ENCODE assay signal across 8 cellular contexts in genomic region chr2:237581751-237582746, GRCh38. TPM values are rescaled to one million over a fixed set of nuclear protein-coding genes. Genes with fewer than 3 reads are reported as not detected.
DNase-seq lines count a peak whose midpoint lies in the region; ATAC-seq, FAIRE-seq and TF ChIP-seq lines count a peak whose summit lies in the region.

No MANE protein-coding gene starts in this region.

- no peak overlapping the region for H3K4me2 ChIP-seq in endothelial cell of umbilical vein (ENCODE audit: insufficient read depth, low read length)

- peaks cover 1% of the 10 kb centered on the region; the same call in 1 of the 2 replicates for H3K27me3 ChIP-seq in GM06990 (replicated peaks; ENCODE audit: control insufficient read depth, insufficient read depth, low read length)
- H3K27me3 ChIP-seq in endothelial cell of umbilical vein (ENCODE audit: control insufficient read depth in 2 of 2, insufficient read depth in 2 of 2, low read length in 2 of 2), result peaks cover 2% of the 10 kb centered on the region in 2 experiments

- H3K4me3 ChIP-seq in GM06990 (replicated peaks; ENCODE audit: low read depth, low read length) (no peak overlapping the region), endothelial cell of umbilical vein (replicated peaks in 1 of 3; ENCODE audit: insufficient read depth in 1 of 3, low read depth in 1 of 3, low read length in 3 of 3) (no peak overlapping the region)

- H2AFZ ChIP-seq in endothelial cell of umbilical vein (ENCODE audit: low read depth, low read length), result peak overlapping the region; percentile 50

- H3K4me3 Mint-ChIP-seq in stimulated activated naive CD8-positive, alpha-beta T cell treated with anti-CD3 and anti-CD28 coated beads, Interleukin-15, amount 100 ng/mL, for 72 hours, result peak overlapping the region; percentile 3 to 12

- H4K20me1 ChIP-seq in endothelial cell of umbilical vein (replicated peaks; ENCODE audit: control insufficient read depth, extremely low read depth, insufficient read depth, low read length), result no peaks in the 10 kb centered on the region

- FAIRE-seq in endothelial cell of umbilical vein (lab: Jason Lieb, UNC), result peak; percentile 87

- peaks cover 11% of the 10 kb centered on the region for H3K4me1 Mint-ChIP-seq in stimulated activated naive CD8-positive, alpha-beta T cell treated with anti-CD3 and anti-CD28 coated beads, Interleukin-15, amount 100 ng/mL, for 72 hours

- H3K9me3 Mint-ChIP-seq in stimulated activated naive CD8-positive, alpha-beta T cell treated with anti-CD3 and anti-CD28 coated beads, Interleukin-15, amount 100 ng/mL, for 72 hours, result no peaks in the 10 kb centered on the region

- ATAC-seq in stimulated activated naive CD8-positive, alpha-beta T cell treated with anti-CD3 and anti-CD28 coated beads, Interleukin-15, amount 100 ng/mL, for 72 hours, result peak; percentile 95
- ATAC-seq in HG03095 (IDR thresholded peaks at IDR 0.05; ENCODE audit: unreplicated experiment), result no peak
- no peak for ATAC-seq in HG02840 (IDR thresholded peaks at IDR 0.05; ENCODE audit: low FRiP score, unreplicated experiment)

- TF ChIP-seq CTCF in GM06990 (IDR thresholded peaks at IDR 0.05; ENCODE audit: insufficient read depth, low read length, poor library complexity, severe bottlenecking), result peak; percentile 59
- peak; percentile 55 to 61 for TF ChIP-seq CTCF in endothelial cell of umbilical vein (IDR thresholded peaks at IDR 0.05; ENCODE audit: extremely low read depth in 1 of 2, insufficient read depth in 1 of 2, low read depth in 1 of 2, low read length in 2 of 2)

- no peaks in the 10 kb centered on the region for H3K27me3 Mint-ChIP-seq in stimulated activated naive CD8-positive, alpha-beta T cell treated with anti-CD3 and anti-CD28 coated beads, Interleukin-15, amount 100 ng/mL, for 72 hours

- H3K9ac ChIP-seq in endothelial cell of umbilical vein (replicated peaks; ENCODE audit: extremely low read depth, insufficient read depth, low read length), result no peak overlapping the region

- H3K9me1 ChIP-seq in endothelial cell of umbilical vein (replicated peaks; ENCODE audit: control insufficient read depth, extremely low read depth, insufficient read depth, low read length), result no peaks in the 10 kb centered on the region

- no peaks in the 10 kb centered on the region for H3K36me3 ChIP-seq in GM06990 (ENCODE audit: control insufficient read depth, insufficient read depth, low read length)
- no peaks in the 10 kb centered on the region for H3K36me3 ChIP-seq in endothelial cell of umbilical vein (ENCODE audit: control insufficient read depth in 2 of 2, extremely low read depth in 1 of 2, insufficient read depth in 2 of 2, low read length in 2 of 2)

- POLR2A ChIA-PET in endothelial cell of umbilical vein (lab: Charles Lee), result interaction anchor here (0.7 kb wide), 1 partner anchor 107 kb away, joined by 3 read pairs; no protein-coding TSS in a partner anchor

- intact Hi-C loops in endothelial cell of umbilical vein (cut with micrococcal nuclease), result loop anchor here (1.0 kb wide), 5 partner anchors 21 to 276 kb away; no protein-coding TSS in a partner anchor

- H3K4me1 ChIP-seq in endothelial cell of umbilical vein (ENCODE audit: control insufficient read depth, extremely low read depth, insufficient read depth, low read length), result no peaks in the 10 kb centered on the region

- DNase-seq in GM06990 (ENCODE audit: extremely low read depth, insufficient read length) (no peak), NAMALWA (ENCODE audit: low spot score) (peak; percentile 16), endothelial cell of umbilical vein (ENCODE audit: low read depth, low spot score) (peak; percentile 79), middle frontal gyrus (ENCODE audit: extremely low spot score, low spot score) (peak; percentile 21)
- peak; percentile 68 for DNase-seq in activated CD4-positive, alpha-beta T cell treated with anti-CD3 and anti-CD28 coated beads for 48 hours
- DNase-seq in stimulated activated naive CD8-positive, alpha-beta T cell treated with anti-CD3 and anti-CD28 coated beads, Interleukin-15, amount 100 ng/mL, for 72 hours, result peak; percentile 55 to 81

- H3K27ac Mint-ChIP-seq in stimulated activated naive CD8-positive, alpha-beta T cell treated with anti-CD3 and anti-CD28 coated beads, Interleukin-15, amount 100 ng/mL, for 72 hours, result peak overlapping the region in 1 of 2 donors; percentile 76

- H3K79me2 ChIP-seq in endothelial cell of umbilical vein (ENCODE audit: control insufficient read depth, insufficient read depth, low read length), result no peaks in the 10 kb centered on the region

- CTCF ChIA-PET in endothelial cell of umbilical vein (lab: Charles Lee), result interaction anchor here (0.6 to 7.9 kb wide), 32 partner anchors 9 to 433 kb away, joined by 3 to 103 read pairs (median 4); partner anchors contain the start of genes LRRFIP1 and RAB17

- H3K27ac ChIP-seq in endothelial cell of umbilical vein (ENCODE audit: insufficient read depth, low read depth, low read length), result no peak overlapping the region

- no TSS peak for BruUV-seq in endothelial cell of umbilical vein (replicated peaks; lab: Mats Ljungman, UMichigan)

- no peaks in the 10 kb centered on the region for H3K9me3 ChIP-seq in endothelial cell of umbilical vein (replicated peaks; ENCODE audit: control insufficient read depth, insufficient read depth, low read length)

- TF ChIP-seq POLR2A in endothelial cell of umbilical vein (IDR thresholded peaks at IDR 0.05; ENCODE audit: low read depth, low read length), result no peak

- dilution Hi-C loops in endothelial cell of umbilical vein (cut with MboI; ENCODE audit: extremely low pct_ligation_motif_present, low sequenced_read_pairs), result no loop called here

TF ChIP-seq in endothelial cell of umbilical vein, 7 proteins besides CTCF, POLR2A, EP300 and RAD21:
- TF ChIP-seq FOS (IDR thresholded peaks at IDR 0.05; ENCODE audit: borderline replicate concordance, insufficient read depth, low read length), result no peak
- TF ChIP-seq MYC (IDR thresholded peaks at IDR 0.05; ENCODE audit: low read depth, low read length), result no peak
- no peak for TF ChIP-seq JUN (IDR thresholded peaks at IDR 0.05; ENCODE audit: borderline replicate concordance, insufficient read depth, insufficient read length, low read depth)
- TF ChIP-seq POLR2AphosphoS5 (IDR thresholded peaks at IDR 0.05; ENCODE audit: insufficient read depth, low read depth, low read length), result no peak

RNA-seq across cellular contexts. Expression of gene RAB17, which starts 8.5 kb away (rescaled TPM):
- 0.55 and 0.77 TPM in 2 replicates for total RNA-seq in endothelial cell of umbilical vein
- 0.37 and 0.41 TPM in 2 replicates for polyA plus RNA-seq in endothelial cell of umbilical vein
- polyA plus RNA-seq in endothelial cell of umbilical vein (2011; cell fraction: cytosol; rRNA removed), result 0.19 and 0.56 TPM in 2 replicates
- 1.3 and 1.8 TPM in 2 replicates for polyA plus RNA-seq in endothelial cell of umbilical vein (2011; cell fraction: nucleus; rRNA removed)
- polyA plus RNA-seq in endothelial cell of umbilical vein (2012), result 0.16 TPM in 1 of 2 replicates, not detected in the other
- polyA minus RNA-seq in endothelial cell of umbilical vein, result 0.51 and 0.63 TPM in 2 replicates
- polyA minus RNA-seq in endothelial cell of umbilical vein (2011; cell fraction: cytosol; rRNA and poly(A)+ RNA removed), result 2.3 TPM
- polyA minus RNA-seq in endothelial cell of umbilical vein (2011; cell fraction: nucleus; rRNA and poly(A)+ RNA removed), result 1.0 and 1.3 TPM in 2 replicates

RNA-seq across cellular contexts. Expression of gene PRLH, which starts 15.7 kb away (rescaled TPM):
- total RNA-seq in endothelial cell of umbilical vein, result not detected in 2 replicates
- not detected in 2 replicates for polyA plus RNA-seq in endothelial cell of umbilical vein
- not detected in 2 replicates for polyA plus RNA-seq in endothelial cell of umbilical vein (2011; cell fraction: cytosol; rRNA removed)
- polyA plus RNA-seq in endothelial cell of umbilical vein (2011; cell fraction: nucleus; rRNA removed), result not detected in 2 replicates
- not detected in 2 replicates for polyA plus RNA-seq in endothelial cell of umbilical vein (2012)
- polyA minus RNA-seq in endothelial cell of umbilical vein, result not detected in 2 replicates
- polyA minus RNA-seq in endothelial cell of umbilical vein (2011; cell fraction: cytosol; rRNA and poly(A)+ RNA removed), result not detected
- not detected in 2 replicates for polyA minus RNA-seq in endothelial cell of umbilical vein (2011; cell fraction: nucleus; rRNA and poly(A)+ RNA removed)

RNA-seq across cellular contexts. Expression of gene LRRFIP1, which starts 45.3 kb away (rescaled TPM):
- 162 and 179 TPM in 2 replicates for total RNA-seq in endothelial cell of umbilical vein
- 29.4 and 39.2 TPM in 2 replicates for polyA plus RNA-seq in endothelial cell of umbilical vein
- 58.3 and 61.7 TPM in 2 replicates for polyA plus RNA-seq in endothelial cell of umbilical vein (2011; cell fraction: cytosol; rRNA removed)
- 115 and 146 TPM in 2 replicates for polyA plus RNA-seq in endothelial cell of umbilical vein (2011; cell fraction: nucleus; rRNA removed)
- 111 and 127 TPM in 2 replicates for polyA plus RNA-seq in endothelial cell of umbilical vein (2012)
- polyA minus RNA-seq in endothelial cell of umbilical vein, result 59.4 and 60.0 TPM in 2 replicates
- 19.9 TPM for polyA minus RNA-seq in endothelial cell of umbilical vein (2011; cell fraction: cytosol; rRNA and poly(A)+ RNA removed)
- 105 and 131 TPM in 2 replicates for polyA minus RNA-seq in endothelial cell of umbilical vein (2011; cell fraction: nucleus; rRNA and poly(A)+ RNA removed)
